Comparison of ENCODE assay signal across 1 cellular context in the genomic region with DNA sequence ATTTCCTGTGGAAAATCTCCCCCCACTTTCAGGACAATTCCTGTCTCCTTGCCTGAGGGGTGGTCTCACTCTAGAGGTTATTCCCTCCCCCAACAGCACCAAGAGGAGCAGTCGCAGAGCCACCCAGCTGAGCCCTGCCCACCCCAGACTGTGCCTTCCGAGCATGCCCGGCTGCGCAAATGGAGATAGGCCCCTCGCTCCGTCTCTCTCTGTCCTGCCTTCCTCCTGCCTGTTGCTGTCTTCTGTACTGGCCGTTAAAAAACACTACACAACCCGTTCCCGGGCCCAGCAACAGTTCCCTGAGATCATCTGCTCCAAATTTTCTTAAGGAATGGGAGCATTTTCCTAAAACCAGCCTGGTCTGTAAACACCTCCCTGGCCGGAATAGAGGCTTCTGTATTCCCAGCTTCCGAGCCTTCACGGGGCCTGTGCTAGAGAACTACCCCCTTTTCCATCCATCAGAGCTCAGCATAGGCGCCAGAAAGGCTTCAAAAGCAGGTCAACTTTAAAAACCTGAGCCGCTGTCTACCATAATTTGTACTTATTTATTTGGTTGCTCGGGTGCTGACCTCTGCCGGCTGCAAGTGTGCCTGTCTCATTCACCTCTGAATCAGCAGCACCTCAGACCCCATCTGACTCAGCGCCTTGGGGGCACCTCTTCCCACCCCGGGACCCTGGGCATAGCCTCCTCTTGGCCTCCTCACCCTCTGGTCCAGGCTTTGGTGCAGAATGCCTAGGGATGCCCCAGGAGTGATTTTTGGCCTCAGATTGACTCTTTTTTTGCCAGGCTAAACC.
TF ChIP-seq lines count a peak whose summit lies in the region.

No MANE protein-coding gene starts in this region.

TF ChIP-seq in HCT116, 20 proteins besides CTCF, POLR2A, EP300 and RAD21 (continued from another document):
- TF ChIP-seq, protein P1, sequence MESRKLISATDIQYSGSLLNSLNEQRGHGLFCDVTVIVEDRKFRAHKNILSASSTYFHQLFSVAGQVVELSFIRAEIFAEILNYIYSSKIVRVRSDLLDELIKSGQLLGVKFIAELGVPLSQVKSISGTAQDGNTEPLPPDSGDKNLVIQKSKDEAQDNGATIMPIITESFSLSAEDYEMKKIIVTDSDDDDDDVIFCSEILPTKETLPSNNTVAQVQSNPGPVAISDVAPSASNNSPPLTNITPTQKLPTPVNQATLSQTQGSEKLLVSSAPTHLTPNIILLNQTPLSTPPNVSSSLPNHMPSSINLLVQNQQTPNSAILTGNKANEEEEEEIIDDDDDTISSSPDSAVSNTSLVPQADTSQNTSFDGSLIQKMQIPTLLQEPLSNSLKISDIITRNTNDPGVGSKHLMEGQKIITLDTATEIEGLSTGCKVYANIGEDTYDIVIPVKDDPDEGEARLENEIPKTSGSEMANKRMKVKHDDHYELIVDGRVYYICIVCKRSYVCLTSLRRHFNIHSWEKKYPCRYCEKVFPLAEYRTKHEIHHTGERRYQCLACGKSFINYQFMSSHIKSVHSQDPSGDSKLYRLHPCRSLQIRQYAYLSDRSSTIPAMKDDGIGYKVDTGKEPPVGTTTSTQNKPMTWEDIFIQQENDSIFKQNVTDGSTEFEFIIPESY (IDR thresholded peaks at IDR 0.05; ENCODE audit: extremely low read depth, insufficient replicate concordance, low read length), result no peak
- TF ChIP-seq ELF1 (IDR thresholded peaks at IDR 0.05; ENCODE audit: borderline replicate concordance, low read depth) (no peak), TCF7L2 (IDR thresholded peaks at IDR 0.05; ENCODE audit: borderline replicate concordance, extremely low read depth, insufficient read depth, insufficient read length) (no peak), SIN3A (IDR thresholded peaks at IDR 0.05; ENCODE audit: low read depth) (no peak), ZFX (IDR thresholded peaks at IDR 0.05) (no peak), CBX3 (IDR thresholded peaks at IDR 0.05; ENCODE audit: low read depth) (no peak), CEBPB (IDR thresholded peaks at IDR 0.05; ENCODE audit: low read depth) (no peak), POLR2AphosphoS5 (IDR thresholded peaks at IDR 0.05; ENCODE audit: low read depth, low read length) (no peak), SP1 (IDR thresholded peaks at IDR 0.05; ENCODE audit: low read depth) (no peak), EZH2phosphoT487 (IDR thresholded peaks at IDR 0.05; ENCODE audit: borderline replicate concordance) (no peak), ZNF274 (IDR thresholded peaks at IDR 0.05; ENCODE audit: low read depth, low read length) (no peak), EGR1 (IDR thresholded peaks at IDR 0.05; ENCODE audit: low read depth) (no peak), SRF (IDR thresholded peaks at IDR 0.05; ENCODE audit: low read depth) (no peak), EZH2 (IDR thresholded peaks at IDR 0.05) (no peak)
- TF ChIP-seq, protein P2, sequence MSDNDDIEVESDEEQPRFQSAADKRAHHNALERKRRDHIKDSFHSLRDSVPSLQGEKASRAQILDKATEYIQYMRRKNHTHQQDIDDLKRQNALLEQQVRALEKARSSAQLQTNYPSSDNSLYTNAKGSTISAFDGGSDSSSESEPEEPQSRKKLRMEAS (IDR thresholded peaks at IDR 0.05), result no peak
- TF ChIP-seq, protein P3, sequence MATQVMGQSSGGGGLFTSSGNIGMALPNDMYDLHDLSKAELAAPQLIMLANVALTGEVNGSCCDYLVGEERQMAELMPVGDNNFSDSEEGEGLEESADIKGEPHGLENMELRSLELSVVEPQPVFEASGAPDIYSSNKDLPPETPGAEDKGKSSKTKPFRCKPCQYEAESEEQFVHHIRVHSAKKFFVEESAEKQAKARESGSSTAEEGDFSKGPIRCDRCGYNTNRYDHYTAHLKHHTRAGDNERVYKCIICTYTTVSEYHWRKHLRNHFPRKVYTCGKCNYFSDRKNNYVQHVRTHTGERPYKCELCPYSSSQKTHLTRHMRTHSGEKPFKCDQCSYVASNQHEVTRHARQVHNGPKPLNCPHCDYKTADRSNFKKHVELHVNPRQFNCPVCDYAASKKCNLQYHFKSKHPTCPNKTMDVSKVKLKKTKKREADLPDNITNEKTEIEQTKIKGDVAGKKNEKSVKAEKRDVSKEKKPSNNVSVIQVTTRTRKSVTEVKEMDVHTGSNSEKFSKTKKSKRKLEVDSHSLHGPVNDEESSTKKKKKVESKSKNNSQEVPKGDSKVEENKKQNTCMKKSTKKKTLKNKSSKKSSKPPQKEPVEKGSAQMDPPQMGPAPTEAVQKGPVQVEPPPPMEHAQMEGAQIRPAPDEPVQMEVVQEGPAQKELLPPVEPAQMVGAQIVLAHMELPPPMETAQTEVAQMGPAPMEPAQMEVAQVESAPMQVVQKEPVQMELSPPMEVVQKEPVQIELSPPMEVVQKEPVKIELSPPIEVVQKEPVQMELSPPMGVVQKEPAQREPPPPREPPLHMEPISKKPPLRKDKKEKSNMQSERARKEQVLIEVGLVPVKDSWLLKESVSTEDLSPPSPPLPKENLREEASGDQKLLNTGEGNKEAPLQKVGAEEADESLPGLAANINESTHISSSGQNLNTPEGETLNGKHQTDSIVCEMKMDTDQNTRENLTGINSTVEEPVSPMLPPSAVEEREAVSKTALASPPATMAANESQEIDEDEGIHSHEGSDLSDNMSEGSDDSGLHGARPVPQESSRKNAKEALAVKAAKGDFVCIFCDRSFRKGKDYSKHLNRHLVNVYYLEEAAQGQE (IDR thresholded peaks at IDR 0.05; ENCODE audit: low read depth), result no peak
